In the genomic region with DNA sequence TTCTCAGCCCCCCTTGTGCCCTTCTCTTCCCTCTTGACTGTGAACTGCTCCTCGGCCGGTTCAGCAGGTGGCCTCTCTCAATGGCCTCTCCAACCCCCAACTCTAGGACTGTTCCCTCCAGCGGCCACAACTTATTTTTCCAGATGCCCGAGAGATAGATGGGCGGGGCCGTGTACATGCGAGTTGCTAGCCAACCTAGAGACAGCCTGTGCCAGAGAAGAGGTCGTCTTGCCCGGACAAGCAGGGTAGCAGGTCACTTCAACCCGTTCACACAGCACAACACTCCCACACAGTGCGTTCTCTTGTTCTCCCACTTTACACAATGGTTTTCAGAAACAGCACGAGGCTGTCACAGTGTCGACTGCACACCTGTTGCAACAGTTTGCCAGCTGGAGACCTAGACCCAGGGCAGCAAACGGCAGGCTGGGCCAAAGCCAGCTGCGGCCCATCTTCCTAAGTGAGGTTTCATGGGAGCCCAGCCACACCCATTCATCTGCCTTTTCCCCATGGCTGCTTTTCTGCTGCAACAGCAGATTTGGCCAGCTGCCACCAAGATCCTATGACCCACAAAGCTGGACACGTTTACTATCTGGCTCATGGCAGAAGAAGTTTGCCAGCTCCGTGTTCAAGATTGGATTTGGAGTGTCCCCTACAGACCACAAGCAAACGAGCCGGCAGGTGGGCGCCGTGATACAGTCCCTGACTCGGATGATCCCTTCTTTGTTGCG, we compare ENCODE assay signal across 11 cellular contexts. TPM values are rescaled to one million over a fixed set of nuclear protein-coding genes. Genes with fewer than 3 reads are reported as not detected.
DNase-seq lines count a peak whose midpoint lies in the region; ATAC-seq and TF ChIP-seq lines count a peak whose summit lies in the region.
"Had no signal": no experiment of that assay in that cellular context is flagged by ENCODE, and none has a peak within 500 bp of the region (broad histone marks: within the 10 kb centered on the region; RNA-seq: fewer than 3 reads in every experiment).

No MANE protein-coding gene starts in this region.

- peaks cover 18% of the 10 kb centered on the region; the same call in 1 of the 2 replicates for H3K9me3 ChIP-seq in AG04450 (ENCODE audit: control insufficient read depth, insufficient read depth, low read length)

- TF ChIP-seq CTCF in AG04450 (IDR thresholded peaks at IDR 0.05; ENCODE audit: low read depth, low read length): no peak

- ATAC-seq in left lobe of liver: peak; percentile 49
- ATAC-seq in HG02623 (IDR thresholded peaks at IDR 0.05; ENCODE audit: unreplicated experiment): no peak

- CTCF ChIA-PET in AG04450 (lab: Charles Lee): interaction anchor here (1.3 to 1.8 kb wide), 3 partner anchors 13 to 47 kb away, joined by 3 to 9 read pairs (median 6); no protein-coding TSS in a partner anchor

- H3K27ac ChIP-seq in AG04450 (ENCODE audit: low read depth, low read length): no peak overlapping the region

- peaks cover 2% of the 10 kb centered on the region for H3K27me3 ChIP-seq in AG04450 (ENCODE audit: control insufficient read depth, insufficient read depth, low read length)

- no peak overlapping the region for H3K4me3 ChIP-seq in AG04450 (ENCODE audit: low read depth, low read length)

- DNase-seq in AG04450 (ENCODE audit: low read depth, low spot score): peak; percentile 32
- peak; percentile 30 for DNase-seq in NCI-H128 (lab: John Stamatoyannopoulos, UW; ENCODE audit: unreplicated experiment)
- peak; percentile 35 for DNase-seq in amniotic epithelial cell (ENCODE audit: low read depth)
- peak; percentile 49 for DNase-seq in left lobe of liver (ENCODE audit: low spot score)
- DNase-seq in NK-92 (lab: John Stamatoyannopoulos, UW; ENCODE audit: unreplicated experiment): no peak
- no peak for DNase-seq in stimulated activated CD4-positive, alpha-beta T cell treated with anti-CD3 and anti-CD28 coated beads, Interleukin-1b, Interleukin-23, amount 100 ng/mL, for 48 hours
- no peak for DNase-seq in dedifferentiated amniotic fluid mesenchymal stem cell (ENCODE audit: extremely low spot score)
- DNase-seq: immature natural killer cell; NK-92 treated with Interleukin-12 subunit alpha and Interleukin-12 subunit beta, amount 100 ng/mL, for 24 hours had no signal

- POLR2A ChIA-PET in AG04450 (lab: Yijun Ruan, JAX): no interaction called here

RNA-seq across cellular contexts. Expression of gene PRLH, which starts 7.3 kb away (rescaled TPM):
- polyA plus RNA-seq in AG04450 (2011; rRNA removed): not detected in 2 replicates
- not detected in 2 replicates for polyA minus RNA-seq in AG04450 (2011; rRNA and poly(A)+ RNA removed)
- total RNA-seq in left lobe of liver: not detected
- total RNA-seq: CD8-positive, alpha-beta memory T cell had no signal
- polyA plus RNA-seq: CD8-positive, alpha-beta memory T cell; immature natural killer cell had no signal

RNA-seq across cellular contexts. Expression of gene RAB17, which starts 31.5 kb away (rescaled TPM):
- polyA plus RNA-seq in AG04450 (2011; rRNA removed): 0.10 and 0.21 TPM in 2 replicates
- polyA minus RNA-seq in AG04450 (2011; rRNA and poly(A)+ RNA removed): 0.55 TPM in 1 of 2 replicates, not detected in the other
- total RNA-seq in left lobe of liver: 88.5 TPM
- total RNA-seq: CD8-positive, alpha-beta memory T cell had no signal
- polyA plus RNA-seq: CD8-positive, alpha-beta memory T cell; immature natural killer cell had no signal

Comparison
In these comparisons a context has a peak if more than half of its experiments do, and no peak if none do; other contexts are left out.
1. DNase-seq: peak in AG04450 (single experiment), NCI-H128 (single experiment), amniotic epithelial cell (single experiment) and left lobe of liver (single experiment); none in NK-92 (single experiment), stimulated activated CD4-positive, alpha-beta T cell treated with anti-CD3 and anti-CD28 coated beads, Interleukin-1b, Interleukin-23, amount 100 ng/mL, for 48 hours (single experiment) and dedifferentiated amniotic fluid mesenchymal stem cell (single experiment).